In genomic region chr12:90858261-90858660, GRCh38 we compare ENCODE assay signal across 16 cellular contexts.
DNase-seq lines count a peak whose midpoint lies in the region; ATAC-seq and TF ChIP-seq lines count a peak whose summit lies in the region.
"Had no signal": no experiment of that assay in that cellular context is flagged by ENCODE, and none has a peak within 500 bp of the region (broad histone marks: within the 10 kb centered on the region; RNA-seq: fewer than 3 reads in every experiment).

No MANE protein-coding gene starts in this region.

- H3K79me2 ChIP-seq in GM23338 (replicated peaks; ENCODE audit: insufficient read depth), result no peaks in the 10 kb centered on the region

- DNase-seq in GM23338 (ENCODE audit: low spot score) (no peak), NCI-H1048 (lab: John Stamatoyannopoulos, UW) (peak; percentile 88), colonic mucosa (peak; percentile 69), putamen (ENCODE audit: low spot score) (peak; percentile 24), DMS114 treated with DMSO at 0.1 percent for 48 hours (lab: John Stamatoyannopoulos, UW; ENCODE audit: unreplicated experiment) (no peak)
- no peak for DNase-seq in CD4-positive, alpha-beta T cell
- DNase-seq: activated T-cell treated with anti-CD3 and anti-CD28 coated beads, Interleukin-2, amount 50 U/mL, for 72 hours; CD8-positive, alpha-beta memory T cell; GOT3; NCI-H510A treated with DMSO at 0.1 percent for 48 hours; SHP77 treated with DMSO at 0.1 percent for 48 hours; WERI-Rb-1 had no signal

- no peaks in the 10 kb centered on the region for H3K9me3 Mint-ChIP-seq in GM23338
- H3K9me3 Mint-ChIP-seq in CD4-positive, alpha-beta T cell, result no peaks in the 10 kb centered on the region
- H3K9me3 Mint-ChIP-seq: activated T-cell treated with anti-CD3 and anti-CD28 coated beads, Interleukin-2, amount 50 U/mL, for 72 hours had no signal

- no peak for ATAC-seq in GM23338
- ATAC-seq in HG03571 (IDR thresholded peaks at IDR 0.05; ENCODE audit: unreplicated experiment), result no peak
- ATAC-seq in CD4-positive, alpha-beta T cell (ENCODE audit: poor library complexity), result no peak
- no peak for ATAC-seq in GM21447 (IDR thresholded peaks at IDR 0.05; ENCODE audit: unreplicated experiment)
- ATAC-seq: activated T-cell treated with anti-CD3 and anti-CD28 coated beads, Interleukin-2, amount 50 U/mL, for 72 hours had no signal

- H3K4me1 Mint-ChIP-seq in GM23338, result no peaks in the 10 kb centered on the region
- no peaks in the 10 kb centered on the region for H3K4me1 Mint-ChIP-seq in CD4-positive, alpha-beta T cell (ENCODE audit: low read depth)
- H3K4me1 Mint-ChIP-seq: CD8-positive, alpha-beta memory T cell had no signal

- no peak for TF ChIP-seq CTCF in GM23338 (conservative IDR thresholded peaks at IDR 0.05; ENCODE audit: low read depth in 2 of 2)
- TF ChIP-seq CTCF in colonic mucosa (IDR thresholded peaks at IDR 0.05), result no peak
- no peak for TF ChIP-seq CTCF in CD4-positive, alpha-beta T cell (IDR thresholded peaks at IDR 0.05)

- H3K27ac Mint-ChIP-seq in GM23338, result no peak overlapping the region
- no peak overlapping the region for H3K27ac Mint-ChIP-seq in CD4-positive, alpha-beta T cell
- H3K27ac Mint-ChIP-seq: activated T-cell treated with anti-CD3 and anti-CD28 coated beads, Interleukin-2, amount 50 U/mL, for 72 hours; CD8-positive, alpha-beta memory T cell; memory B cell had no signal

- no peaks in the 10 kb centered on the region for H3K36me3 Mint-ChIP-seq in GM23338 (ENCODE audit: low read depth)
- no peaks in the 10 kb centered on the region for H3K36me3 Mint-ChIP-seq in CD4-positive, alpha-beta T cell (ENCODE audit: low read depth)
- H3K36me3 Mint-ChIP-seq: CD8-positive, alpha-beta memory T cell; memory B cell had no signal

- H3K27ac ChIP-seq in GM23338 (ENCODE audit: low read depth), result no peak overlapping the region
- no peak overlapping the region for H3K27ac ChIP-seq in colonic mucosa
- H3K27ac ChIP-seq in CD4-positive, alpha-beta T cell (ENCODE audit: low read depth, low read length), result no peak overlapping the region
- H3K27ac ChIP-seq: epithelial cell of prostate, WERI-Rb-1 had no signal

- CTCF ChIA-PET in CD4-positive, alpha-beta T cell (lab: Charles Lee), result interaction anchor here (0.8 kb wide), 1 partner anchor 1315 kb away, joined by 3 read pairs; no protein-coding TSS in a partner anchor

- H3K27me3 ChIP-seq in GM23338 (ENCODE audit: insufficient read depth) (no peaks in the 10 kb centered on the region), colonic mucosa (no peaks in the 10 kb centered on the region)
- no peaks in the 10 kb centered on the region for H3K27me3 ChIP-seq in CD4-positive, alpha-beta T cell (ENCODE audit: control insufficient read depth, insufficient read depth, low read length)

- no peak overlapping the region for H3K4me3 Mint-ChIP-seq in GM23338
- H3K4me3 Mint-ChIP-seq in CD4-positive, alpha-beta T cell, result no peak overlapping the region
- H3K4me3 Mint-ChIP-seq: activated T-cell treated with anti-CD3 and anti-CD28 coated beads, Interleukin-2, amount 50 U/mL, for 72 hours; CD8-positive, alpha-beta memory T cell; memory B cell had no signal

- intact Hi-C loops in colonic mucosa (cut with DNase I), result loop anchor here (10.0 kb wide), 1 partner anchor 583 kb away; no protein-coding TSS in a partner anchor
- intact Hi-C loops in CD4-positive, alpha-beta T cell (cut with DNase I, micrococcal nuclease), result loop anchor here in 1 of 2 experiments (5.0 kb wide), 1 partner anchor 1316 kb away; no protein-coding TSS in a partner anchor

- H3K4me3 ChIP-seq in GM23338, result no peak overlapping the region
- H3K4me3 ChIP-seq in colonic mucosa, result no peak overlapping the region

- H3K9me3 ChIP-seq in colonic mucosa, result no peaks in the 10 kb centered on the region
- no peaks in the 10 kb centered on the region for H3K9me3 ChIP-seq in CD4-positive, alpha-beta T cell (ENCODE audit: control insufficient read depth, low read length)

- no peaks in the 10 kb centered on the region for H4K20me1 ChIP-seq in GM23338 (replicated peaks; ENCODE audit: insufficient read depth)

- no peak overlapping the region for H3K9ac ChIP-seq in colonic mucosa (ENCODE audit: low read depth in 2 of 2, low read length in 2 of 2)

- no peak overlapping the region for H3K4me2 ChIP-seq in GM23338

- H3K4me1 ChIP-seq in GM23338 (ENCODE audit: insufficient read depth), result no peaks in the 10 kb centered on the region
- no peaks in the 10 kb centered on the region for H3K4me1 ChIP-seq in colonic mucosa

- H3K36me3 ChIP-seq in GM23338 (ENCODE audit: insufficient read depth), result no peaks in the 10 kb centered on the region
- H3K36me3 ChIP-seq in colonic mucosa, result no peaks in the 10 kb centered on the region
- H3K36me3 ChIP-seq: WERI-Rb-1 had no signal

- H3F3A ChIP-seq in GM23338 (replicated peaks; ENCODE audit: low read depth), result no peaks in the 10 kb centered on the region

- H3K27me3 Mint-ChIP-seq in GM23338 (ENCODE audit: insufficient read depth, low read depth, poor library complexity), result no peaks in the 10 kb centered on the region
- no peaks in the 10 kb centered on the region for H3K27me3 Mint-ChIP-seq in CD4-positive, alpha-beta T cell
- H3K27me3 Mint-ChIP-seq: memory B cell had no signal

- H3K9me2 ChIP-seq in GM23338 (ENCODE audit: insufficient read depth), result 0 out of 2 replicates have a peak, but pooled peaks cover 4% of the 10 kb centered on the region

- POLR2A ChIA-PET in CD4-positive, alpha-beta T cell (lab: Charles Lee), result no interaction called here

- H2AFZ ChIP-seq in GM23338, result peak overlapping the region; percentile 49; the same call in 1 of the 2 replicates

TF ChIP-seq in GM23338, 12 proteins besides CTCF, POLR2A, EP300 and RAD21:
- TF ChIP-seq, protein P1, sequence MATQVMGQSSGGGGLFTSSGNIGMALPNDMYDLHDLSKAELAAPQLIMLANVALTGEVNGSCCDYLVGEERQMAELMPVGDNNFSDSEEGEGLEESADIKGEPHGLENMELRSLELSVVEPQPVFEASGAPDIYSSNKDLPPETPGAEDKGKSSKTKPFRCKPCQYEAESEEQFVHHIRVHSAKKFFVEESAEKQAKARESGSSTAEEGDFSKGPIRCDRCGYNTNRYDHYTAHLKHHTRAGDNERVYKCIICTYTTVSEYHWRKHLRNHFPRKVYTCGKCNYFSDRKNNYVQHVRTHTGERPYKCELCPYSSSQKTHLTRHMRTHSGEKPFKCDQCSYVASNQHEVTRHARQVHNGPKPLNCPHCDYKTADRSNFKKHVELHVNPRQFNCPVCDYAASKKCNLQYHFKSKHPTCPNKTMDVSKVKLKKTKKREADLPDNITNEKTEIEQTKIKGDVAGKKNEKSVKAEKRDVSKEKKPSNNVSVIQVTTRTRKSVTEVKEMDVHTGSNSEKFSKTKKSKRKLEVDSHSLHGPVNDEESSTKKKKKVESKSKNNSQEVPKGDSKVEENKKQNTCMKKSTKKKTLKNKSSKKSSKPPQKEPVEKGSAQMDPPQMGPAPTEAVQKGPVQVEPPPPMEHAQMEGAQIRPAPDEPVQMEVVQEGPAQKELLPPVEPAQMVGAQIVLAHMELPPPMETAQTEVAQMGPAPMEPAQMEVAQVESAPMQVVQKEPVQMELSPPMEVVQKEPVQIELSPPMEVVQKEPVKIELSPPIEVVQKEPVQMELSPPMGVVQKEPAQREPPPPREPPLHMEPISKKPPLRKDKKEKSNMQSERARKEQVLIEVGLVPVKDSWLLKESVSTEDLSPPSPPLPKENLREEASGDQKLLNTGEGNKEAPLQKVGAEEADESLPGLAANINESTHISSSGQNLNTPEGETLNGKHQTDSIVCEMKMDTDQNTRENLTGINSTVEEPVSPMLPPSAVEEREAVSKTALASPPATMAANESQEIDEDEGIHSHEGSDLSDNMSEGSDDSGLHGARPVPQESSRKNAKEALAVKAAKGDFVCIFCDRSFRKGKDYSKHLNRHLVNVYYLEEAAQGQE (IDR thresholded peaks at IDR 0.05; ENCODE audit: unreplicated experiment), result no peak

Comparison
In these comparisons a context has a peak if more than half of its experiments do, and no peak if none do; other contexts are left out.
1. DNase-seq: peak in NCI-H1048 (single experiment), colonic mucosa (single experiment) and putamen (single experiment); none in GM23338 (single experiment), CD4-positive, alpha-beta T cell (0 of 10) and DMS114 treated with DMSO at 0.1 percent for 48 hours (single experiment).